In genomic region chr19:56670961-56671612, GRCh38 we compare ENCODE assay signal across 8 cellular contexts. TPM values are rescaled to one million over a fixed set of nuclear protein-coding genes. Genes with fewer than 3 reads are reported as not detected.
DNase-seq lines count a peak whose midpoint lies in the region; ATAC-seq and TF ChIP-seq lines count a peak whose summit lies in the region.

No MANE protein-coding gene starts in this region.

- no peak overlapping the region for H4K5ac ChIP-seq in H9 (ENCODE audit: insufficient read length, low read depth, low read length)

- TF ChIP-seq CTCF in H9 (conservative IDR thresholded peaks at IDR 0.05), result no peak
- no peak for TF ChIP-seq CTCF in heart left ventricle (IDR thresholded peaks at IDR 0.05)

- H3K27ac Mint-ChIP-seq in H9, result no peak overlapping the region
- H3K27ac Mint-ChIP-seq in activated CD8-positive, alpha-beta memory T cell treated with anti-CD3 and anti-CD28 coated beads, Interleukin-2, amount 10 ng/mL, durations not matched to agents 7 days and 5 days, result peak overlapping the region; percentile 69

- no peaks in the 10 kb centered on the region for H3K27me3 ChIP-seq in H9 (ENCODE audit: insufficient read depth, low read length)
- H3K27me3 ChIP-seq in heart left ventricle, result no peaks in the 10 kb centered on the region
- H3K27me3 ChIP-seq in skeletal muscle tissue (ENCODE audit: control insufficient read depth in 3 of 3, insufficient read depth in 3 of 3, low read length in 3 of 3), result peaks cover 0 to 7% (median 0%) of the 10 kb centered on the region in 3 donors

- no peak overlapping the region for H2BK120ac ChIP-seq in H9 (ENCODE audit: low read depth, low read length, poor library complexity, severe bottlenecking)

- no peak for TF ChIP-seq POLR2A in heart left ventricle (IDR thresholded peaks at IDR 0.05)

- H3K79me1 ChIP-seq in H9 (ENCODE audit: insufficient read depth, low read depth, low read length, poor library complexity, severe bottlenecking), result no peaks in the 10 kb centered on the region

- H3K23ac ChIP-seq in H9 (ENCODE audit: insufficient read length, low read depth, low read length), result no peak overlapping the region

- H4K91ac ChIP-seq in H9 (ENCODE audit: insufficient read length, low read depth, low read length), result no peak overlapping the region

- no peaks in the 10 kb centered on the region for H3K4me1 ChIP-seq in H9 (ENCODE audit: insufficient read depth, low read length)
- peaks cover 0 to 20% (median 12%) of the 10 kb centered on the region in 12 donors for H3K4me1 ChIP-seq in heart left ventricle
- H3K4me1 ChIP-seq in skeletal muscle tissue (ENCODE audit: control insufficient read depth in 3 of 3, insufficient read depth in 3 of 3, low read length in 3 of 3), result peaks cover 12 to 15% (median 13%) of the 10 kb centered on the region in 3 donors

- H2BK15ac ChIP-seq in H9 (ENCODE audit: low read depth, low read length), result no peak overlapping the region

- no peaks in the 10 kb centered on the region for H4K20me1 ChIP-seq in H9 (ENCODE audit: control insufficient read depth, insufficient read depth, insufficient read length)

- peak; percentile 54 for ATAC-seq in activated CD8-positive, alpha-beta memory T cell treated with anti-CD3 and anti-CD28 coated beads, Interleukin-2, amount 10 ng/mL, durations not matched to agents 7 days and 5 days
- ATAC-seq in heart left ventricle (peak in 2 of 4 donors; percentile 2 to 41), GM19328 (IDR thresholded peaks at IDR 0.05; ENCODE audit: unreplicated experiment) (no peak), HG02852 (IDR thresholded peaks at IDR 0.05; ENCODE audit: unreplicated experiment) (no peak), HG03354 (IDR thresholded peaks at IDR 0.05; ENCODE audit: poor library complexity, severe bottlenecking, unreplicated experiment) (no peak)

- no peaks in the 10 kb centered on the region; the same call in 1 of the 2 replicates for H3K79me2 ChIP-seq in H9 (ENCODE audit: insufficient read depth, low read length)

- no peak overlapping the region for H2BK20ac ChIP-seq in H9 (ENCODE audit: low read depth, low read length, poor library complexity, severe bottlenecking)

- peaks cover 15 to 16% (median 15%) of the 10 kb centered on the region in 3 experiments; a peak in 6 of 7 replicates for H3K36me3 Mint-ChIP-seq in H9 (ENCODE audit: insufficient read depth in 1 of 3, low read depth in 3 of 3)
- peaks cover 12% of the 10 kb centered on the region for H3K36me3 Mint-ChIP-seq in activated CD8-positive, alpha-beta memory T cell treated with anti-CD3 and anti-CD28 coated beads, Interleukin-2, amount 10 ng/mL, durations not matched to agents 7 days and 5 days

- intact Hi-C loops in heart left ventricle (cut with DNase I), result loop anchor here in 2 of 10 donors (5.0 kb wide), 2 partner anchors 74 to 164 kb away; partner anchors contain the start of genes ZNF471 (in 1 of the 2) and ZNF71 (in 1 of the 2)

- no CpG with 5 or more reads among the region's 35 CpGs for WGBS in H9 (ENCODE audit: extremely low coverage, insufficient read length, low lambda C conversion rate)
- 28 to 36% (median 32%) methylated on average over 25 to 35 of the region's 35 CpGs for WGBS in heart left ventricle, 4 donors

- H3T11ph ChIP-seq in H9 (ENCODE audit: low read length), result no peak overlapping the region

- H3K9me3 Mint-ChIP-seq in H9, result peaks cover 85 to 88% of the 10 kb centered on the region in 2 experiments
- H3K9me3 Mint-ChIP-seq in activated CD8-positive, alpha-beta memory T cell treated with anti-CD3 and anti-CD28 coated beads, Interleukin-2, amount 10 ng/mL, durations not matched to agents 7 days and 5 days (ENCODE audit: low read depth), result peaks cover 15% of the 10 kb centered on the region

- peak overlapping the region; percentile 43 for H3K4me2 ChIP-seq in H9 (ENCODE audit: insufficient read depth, insufficient read length, low read length)

- no peak overlapping the region for H2BK5ac ChIP-seq in H9 (ENCODE audit: insufficient read length, low read length)

- H3K4me3 Mint-ChIP-seq in H9, result peak overlapping the region in 1 of 2 experiments; percentile 55; a peak in 2 of 5 replicates
- peak overlapping the region; percentile 79 for H3K4me3 Mint-ChIP-seq in activated CD8-positive, alpha-beta memory T cell treated with anti-CD3 and anti-CD28 coated beads, Interleukin-2, amount 10 ng/mL, durations not matched to agents 7 days and 5 days

- H3K36me3 ChIP-seq in heart left ventricle (no peaks in the 10 kb centered on the region), skeletal muscle tissue (ENCODE audit: control insufficient read depth in 3 of 3, insufficient read depth in 3 of 3, low read length in 3 of 3) (peaks cover 4 to 7% (median 5%) of the 10 kb centered on the region in 3 donors)

- no peak overlapping the region for H2AFZ ChIP-seq in H9 (ENCODE audit: low read length)

- no peak overlapping the region for H3K56ac ChIP-seq in H9 (ENCODE audit: insufficient read length, low read depth, low read length)

- no peak overlapping the region for H4K8ac ChIP-seq in H9 (replicated peaks; ENCODE audit: insufficient read length, low read depth, low read length)

- no peak overlapping the region for H2BK12ac ChIP-seq in H9 (ENCODE audit: insufficient read length, low read depth, low read length)

- DNase-seq in H9 (no peak), heart left ventricle (peak in 3 of 5 donors; percentile 13 to 42 (median 29)), COR-L47 (lab: John Stamatoyannopoulos, UW) (no peak)
- no peak for DNase-seq in activated CD8-positive, alpha-beta memory T cell treated with anti-CD3 and anti-CD28 coated beads, Interleukin-2, amount 10 ng/mL, durations not matched to agents 7 days and 5 days

- peak overlapping the region; percentile 57 to 91 (median 82) for H3K4me3 ChIP-seq in heart left ventricle
- peak overlapping the region; percentile 91 to 99 (median 99) for H3K4me3 ChIP-seq in skeletal muscle tissue (ENCODE audit: low read length in 3 of 3)

- no peak overlapping the region for H3K27ac ChIP-seq in H9 (ENCODE audit: insufficient read length, low read depth, low read length)
- H3K27ac ChIP-seq in heart left ventricle, result peak overlapping the region in 10 of 12 donors; percentile 43 to 83 (median 61)
- no peak overlapping the region for H3K27ac ChIP-seq in skeletal muscle tissue (ENCODE audit: low read depth, low read length)

- H3K14ac ChIP-seq in H9 (ENCODE audit: insufficient read depth, low read length), result no peak overlapping the region

- peaks cover 3% of the 10 kb centered on the region for H3K23me2 ChIP-seq in H9 (ENCODE audit: insufficient read length, low read depth, low read length, poor library complexity, severe bottlenecking)

- H3K4ac ChIP-seq in H9 (ENCODE audit: low read depth, low read length), result no peak overlapping the region

- H3K18ac ChIP-seq in H9 (ENCODE audit: insufficient read length, low read depth, low read length), result no peak overlapping the region

- peaks cover 3% of the 10 kb centered on the region for H3K27me3 Mint-ChIP-seq in H9 (ENCODE audit: low read depth)
- no peaks in the 10 kb centered on the region for H3K27me3 Mint-ChIP-seq in activated CD8-positive, alpha-beta memory T cell treated with anti-CD3 and anti-CD28 coated beads, Interleukin-2, amount 10 ng/mL, durations not matched to agents 7 days and 5 days

- H3K9ac ChIP-seq in H9 (ENCODE audit: extremely low read depth, insufficient read length, low read length), result peak overlapping the region; percentile 38
- peak overlapping the region; percentile 76 to 96 (median 86) for H3K9ac ChIP-seq in skeletal muscle tissue (ENCODE audit: low read depth in 1 of 3, low read length in 3 of 3)

- CTCF ChIA-PET in activated CD8-positive, alpha-beta memory T cell treated with anti-CD3 and anti-CD28 coated beads, Interleukin-2, amount 10 ng/mL, durations not matched to agents 7 days and 5 days (lab: Charles Lee), result no interaction called here

- H3K9me3 ChIP-seq in H9 (ENCODE audit: control insufficient read depth, low read depth, low read length), result peaks cover 61% of the 10 kb centered on the region
- no peaks in the 10 kb centered on the region for H3K9me3 ChIP-seq in heart left ventricle
- peaks cover 0 to 4% (median 0%) of the 10 kb centered on the region in 3 donors for H3K9me3 ChIP-seq in skeletal muscle tissue (ENCODE audit: control insufficient read depth in 3 of 3, low read length in 3 of 3)

- no peaks in the 10 kb centered on the region for H3K4me1 Mint-ChIP-seq in H9
- H3K4me1 Mint-ChIP-seq in activated CD8-positive, alpha-beta memory T cell treated with anti-CD3 and anti-CD28 coated beads, Interleukin-2, amount 10 ng/mL, durations not matched to agents 7 days and 5 days, result peaks cover 11% of the 10 kb centered on the region

- H2AK5ac ChIP-seq in H9 (ENCODE audit: insufficient read length, low read length), result no peak overlapping the region

RNA-seq across cellular contexts. Expression of gene ZNF835, which starts 0.5 kb away (rescaled TPM):
- total RNA-seq in H9 (2021) (0.07 and 0.18 TPM in 2 replicates), heart left ventricle (10 to 100 TPM in 2 of 9 donors, 1 to 10 TPM in 7; 1.9 to 16.0 (median 5.0) TPM), skeletal muscle tissue (3.1 TPM)
- total RNA-seq in activated CD8-positive, alpha-beta memory T cell treated with anti-CD3 and anti-CD28 coated beads, Interleukin-2, amount 10 ng/mL, durations not matched to agents 7 days and 5 days, result 1 to 10 TPM; 2.1 to 2.2 TPM
- polyA plus RNA-seq in heart left ventricle, result 1 to 10 TPM; 1.2 to 1.9 TPM

RNA-seq across cellular contexts. Expression of gene SMIM17, which starts 28.1 kb away (rescaled TPM):
- 0.26 and 0.28 TPM in 2 replicates for total RNA-seq in H9 (2021)
- total RNA-seq in activated CD8-positive, alpha-beta memory T cell treated with anti-CD3 and anti-CD28 coated beads, Interleukin-2, amount 10 ng/mL, durations not matched to agents 7 days and 5 days, result not detected
- total RNA-seq in heart left ventricle, result under 1 TPM in 4 of 9 donors, not detected in 5; 0.25 to 0.72 (median 0.37) TPM
- under 1 TPM; 0.24 to 0.34 TPM for polyA plus RNA-seq in heart left ventricle
- total RNA-seq in skeletal muscle tissue, result 0.52 TPM

Comparison
In these comparisons a context has a peak if more than half of its experiments do, and no peak if none do; other contexts are left out.
1. DNase-seq: peak in heart left ventricle (3 of 5); none in H9 (single experiment), activated CD8-positive, alpha-beta memory T cell treated with anti-CD3 and anti-CD28 coated beads, Interleukin-2, amount 10 ng/mL, durations not matched to agents 7 days and 5 days (single experiment) and COR-L47 (single experiment).
2. H3K27ac ChIP-seq: peak in heart left ventricle (10 of 12); none in H9 (single experiment) and skeletal muscle tissue (single experiment).